Comparison of ENCODE assay signal across 18 cellular contexts in the genomic region with DNA sequence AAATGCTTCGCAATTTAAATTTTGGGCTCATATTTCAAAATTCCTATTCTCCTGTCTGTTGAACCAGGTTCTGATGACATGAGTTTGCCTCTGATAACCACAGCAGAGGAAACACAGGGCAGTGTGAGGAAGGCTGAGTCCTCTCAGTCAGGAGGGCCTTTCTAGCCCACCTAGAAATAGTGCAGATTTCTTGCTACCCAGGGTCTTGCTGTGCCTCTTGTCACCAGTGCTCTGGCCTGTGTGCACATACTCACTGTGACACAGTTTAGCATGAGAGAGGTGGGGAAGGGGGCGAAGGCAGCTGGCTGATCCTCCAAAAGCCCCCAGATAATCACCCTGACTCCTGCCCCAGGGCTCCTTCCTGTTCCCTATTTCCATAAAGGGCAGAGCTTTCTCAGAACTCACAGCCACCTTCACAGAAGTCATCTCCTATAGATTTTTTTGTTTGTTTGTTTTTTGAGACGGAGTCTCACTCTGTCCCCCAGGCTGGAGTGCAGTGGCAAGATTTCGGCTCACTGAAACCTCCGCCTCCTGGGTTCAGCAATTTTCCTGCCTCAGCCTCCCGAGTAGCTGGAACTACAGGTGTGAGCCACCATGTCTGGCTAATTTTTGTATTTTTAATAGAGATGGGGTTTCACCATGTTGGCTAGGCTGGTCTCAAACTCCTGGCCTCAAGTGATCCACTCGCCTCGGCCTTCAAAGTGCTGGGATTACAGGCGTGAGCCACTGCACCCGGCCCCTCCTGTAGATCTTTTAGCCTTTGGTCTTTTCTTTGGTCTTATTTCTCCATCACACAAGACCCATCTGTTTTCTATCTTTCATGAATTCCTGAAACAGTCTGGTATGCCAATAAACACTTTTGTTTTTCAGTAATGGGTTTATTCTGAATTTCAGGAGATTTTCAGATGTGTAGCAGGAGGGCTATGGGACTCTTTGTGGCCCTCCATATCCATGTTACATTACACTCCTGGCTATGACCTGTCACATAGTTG. TPM values are rescaled to one million over a fixed set of nuclear protein-coding genes. Genes with fewer than 3 reads are reported as not detected.
DNase-seq lines count a peak whose midpoint lies in the region; ATAC-seq and TF ChIP-seq lines count a peak whose summit lies in the region.
"Had no signal": no experiment of that assay in that cellular context is flagged by ENCODE, and none has a peak within 500 bp of the region (broad histone marks: within the 10 kb centered on the region; RNA-seq: fewer than 3 reads in every experiment).

No MANE protein-coding gene starts in this region.

- H3K4me1 ChIP-seq in left ventricle myocardium inferior, result peaks cover 33% of the 10 kb centered on the region
- peaks cover 4 to 7% of the 10 kb centered on the region in 2 donors for H3K4me1 ChIP-seq in esophagus (ENCODE audit: control insufficient read depth in 2 of 2, insufficient read depth in 2 of 2, low read length in 1 of 2)
- peaks cover 12% of the 10 kb centered on the region for H3K4me1 ChIP-seq in neural progenitor cell

- H3K27me3 ChIP-seq in left ventricle myocardium inferior (ENCODE audit: low read depth), result no peaks in the 10 kb centered on the region
- no peaks in the 10 kb centered on the region for H3K27me3 ChIP-seq in esophagus (ENCODE audit: control insufficient read depth in 1 of 2, insufficient read depth in 2 of 2, low read length in 2 of 2)
- H3K27me3 ChIP-seq in neural progenitor cell, result no peaks in the 10 kb centered on the region
- H3K27me3 ChIP-seq: ovary had no signal

- H3K36me3 ChIP-seq in left ventricle myocardium inferior (no peaks in the 10 kb centered on the region), esophagus (ENCODE audit: control insufficient read depth in 2 of 2, insufficient read depth in 2 of 2, low read length in 1 of 2) (no peaks in the 10 kb centered on the region), neural progenitor cell (no peaks in the 10 kb centered on the region)
- H3K36me3 ChIP-seq: ovary had no signal

- ATAC-seq in left ventricle myocardium superior, result no peak
- ATAC-seq in GM18502 (IDR thresholded peaks at IDR 0.05; ENCODE audit: poor library complexity, unreplicated experiment), result no peak
- no peak for ATAC-seq in GM21526 (IDR thresholded peaks at IDR 0.05; ENCODE audit: low FRiP score, unreplicated experiment)

- H3K36me3 Mint-ChIP-seq in neural progenitor cell, result peaks cover 6% of the 10 kb centered on the region

- H3K27ac ChIP-seq in left ventricle myocardium inferior (replicated peaks) (peak overlapping the region; percentile 85), esophagus (ENCODE audit: low read depth in 2 of 2, low read length in 1 of 2) (peak overlapping the region; percentile 45 to 49), neural progenitor cell (no peak overlapping the region)
- H3K27ac ChIP-seq: HL-60, VCaP had no signal

- intact Hi-C loops in left ventricle myocardium inferior (cut with micrococcal nuclease), result no loop called here
- intact Hi-C loops in left ventricle myocardium superior (cut with micrococcal nuclease), result no loop called here

- no peak overlapping the region for H3K9ac ChIP-seq in neural progenitor cell
- H3K9ac ChIP-seq: SK-N-SH had no signal

- no peak overlapping the region for H3K4me3 Mint-ChIP-seq in neural progenitor cell
- H3K4me3 Mint-ChIP-seq: CD4-positive, alpha-beta memory T cell; stimulated activated naive CD8-positive, alpha-beta T cell treated with anti-CD3 and anti-CD28 coated beads, Interleukin-15, Interleukin-2, amounts not matched to agents 100 ng/mL and 50 ng/mL, for 24 hours had no signal

- H3K27me3 Mint-ChIP-seq in neural progenitor cell (ENCODE audit: insufficient read depth, low read depth), result no peaks in the 10 kb centered on the region
- H3K27me3 Mint-ChIP-seq: CD4-positive, alpha-beta memory T cell; stimulated activated naive CD8-positive, alpha-beta T cell treated with anti-CD3 and anti-CD28 coated beads, Interleukin-15, Interleukin-2, amounts not matched to agents 100 ng/mL and 50 ng/mL, for 24 hours had no signal

- no peaks in the 10 kb centered on the region for H3F3A ChIP-seq in neural progenitor cell (ENCODE audit: low read depth)

- no peak for TF ChIP-seq CTCF in left ventricle myocardium inferior (IDR thresholded peaks at IDR 0.05; ENCODE audit: borderline replicate concordance)
- no peak for TF ChIP-seq CTCF in neural progenitor cell (IDR thresholded peaks at IDR 0.05)

- H4K20me1 ChIP-seq in neural progenitor cell (ENCODE audit: low read depth), result no peaks in the 10 kb centered on the region

- DNase-seq in left ventricle myocardium inferior, result no peak
- no peak for DNase-seq in left ventricle myocardium superior
- DNase-seq in neural progenitor cell (ENCODE audit: low spot score), result no peak
- no peak for DNase-seq in retina
- no peak for DNase-seq in middle frontal gyrus (ENCODE audit: extremely low spot score, low spot score)
- DNase-seq: CD4-positive, alpha-beta memory T cell; Kasumi-1; NCI-H1694; NCI-H446 treated with DMSO at 0.1 percent for 48 hours; ovary; SK-N-SH; stimulated activated CD4-positive, alpha-beta T cell treated with anti-CD3 and anti-CD28 coated beads, Interleukin-12 subunit alpha, Interleukin-12 subunit beta, amount 100 ng/mL, for 4 hours had no signal

- no peak overlapping the region for H3K4me2 ChIP-seq in neural progenitor cell
- H3K4me2 ChIP-seq: SK-N-SH had no signal

- H3K4me3 ChIP-seq in left ventricle myocardium inferior (no peak overlapping the region), esophagus (ENCODE audit: low read depth in 1 of 2, low read length in 2 of 2) (no peak overlapping the region), neural progenitor cell (no peak overlapping the region)
- H3K4me3 ChIP-seq: ovary had no signal

- no peaks in the 10 kb centered on the region for H3K79me2 ChIP-seq in neural progenitor cell (ENCODE audit: low read depth)

- H3K4me1 Mint-ChIP-seq in neural progenitor cell, result peaks cover 14% of the 10 kb centered on the region
- H3K4me1 Mint-ChIP-seq: CD4-positive, alpha-beta memory T cell had no signal

- peaks cover 2% of the 10 kb centered on the region for H3K9me3 Mint-ChIP-seq in neural progenitor cell
- H3K9me3 Mint-ChIP-seq: CD4-positive, alpha-beta memory T cell; stimulated activated naive CD8-positive, alpha-beta T cell treated with anti-CD3 and anti-CD28 coated beads, Interleukin-15, Interleukin-2, amounts not matched to agents 100 ng/mL and 50 ng/mL, for 24 hours had no signal

- WGBS in esophagus, 2 donors, result 92 to 94% methylated on average over 10 of the region's 10 CpGs

- peak overlapping the region; percentile 76 for H3K27ac Mint-ChIP-seq in neural progenitor cell
- H3K27ac Mint-ChIP-seq: CD4-positive, alpha-beta memory T cell; stimulated activated naive CD8-positive, alpha-beta T cell treated with anti-CD3 and anti-CD28 coated beads, Interleukin-15, Interleukin-2, amounts not matched to agents 100 ng/mL and 50 ng/mL, for 24 hours had no signal

- H3K9me3 ChIP-seq in left ventricle myocardium inferior (replicated peaks) (no peaks in the 10 kb centered on the region), esophagus (ENCODE audit: control insufficient read depth in 2 of 2, insufficient read depth in 1 of 2, low read depth in 1 of 2, low read length in 1 of 2) (no peaks in the 10 kb centered on the region), neural progenitor cell (ENCODE audit: low read depth) (no peaks in the 10 kb centered on the region)
- H3K9me3 ChIP-seq: ovary, SK-N-SH had no signal

- no peak overlapping the region for H2AFZ ChIP-seq in neural progenitor cell (replicated peaks)

RNA-seq across cellular contexts. Expression of gene ERRFI1, which starts 23.5 kb away (rescaled TPM):
- total RNA-seq in left ventricle myocardium inferior (10.8 TPM), left ventricle myocardium superior (10.2 TPM), neural progenitor cell (ENCODE audit: low replicate concordance) (35.3 and 44.8 TPM in 2 replicates)
- 10 to 100 TPM; 18.2 to 21.3 TPM for polyA plus RNA-seq in esophagus

RNA-seq across cellular contexts. Expression of gene PARK7, which starts 41.1 kb away (rescaled TPM):
- 329 TPM for total RNA-seq in left ventricle myocardium inferior
- 335 TPM for total RNA-seq in left ventricle myocardium superior
- 100 to 1,000 TPM; 146 to 184 TPM for polyA plus RNA-seq in esophagus
- 193 and 214 TPM in 2 replicates for total RNA-seq in neural progenitor cell (ENCODE audit: low replicate concordance)
